Comparison of ENCODE assay signal across 6 cellular contexts in genomic region chr3:52845691-52846426, GRCh38. TPM values are rescaled to one million over a fixed set of nuclear protein-coding genes. Genes with fewer than 3 reads are reported as not detected.
A peak's percentile ranks its signal among the peaks of the same experiment; 100 is the strongest.
DNase-seq lines count a peak whose midpoint lies in the region; ATAC-seq and TF ChIP-seq lines count a peak whose summit lies in the region.

No MANE protein-coding gene starts in this region.

- peaks cover 13% of the 10 kb centered on the region for H3K36me3 Mint-ChIP-seq in activated T-cell treated with anti-CD3 and anti-CD28 coated beads, Interleukin-2, amount 50 U/mL, for 4 hours (ENCODE audit: insufficient read depth)

- no peaks in the 10 kb centered on the region for H3K9me3 Mint-ChIP-seq in activated T-cell treated with anti-CD3 and anti-CD28 coated beads, Interleukin-2, amount 50 U/mL, for 4 hours

- TF ChIP-seq CTCF in GM12865 (IDR thresholded peaks at IDR 0.05; ENCODE audit: insufficient read depth, low read depth, low read length, missing control alignments) = peak; percentile 57

- H3K4me3 ChIP-seq in GM12865 (ENCODE audit: low read depth, low read length) = no peak overlapping the region

- H3K4me1 Mint-ChIP-seq in activated T-cell treated with anti-CD3 and anti-CD28 coated beads, Interleukin-2, amount 50 U/mL, for 4 hours (ENCODE audit: low read depth) = no peaks in the 10 kb centered on the region

- no peak overlapping the region for H3K4me3 Mint-ChIP-seq in activated T-cell treated with anti-CD3 and anti-CD28 coated beads, Interleukin-2, amount 50 U/mL, for 4 hours

- H3K27me3 Mint-ChIP-seq in activated T-cell treated with anti-CD3 and anti-CD28 coated beads, Interleukin-2, amount 50 U/mL, for 4 hours (ENCODE audit: low read depth) = no peaks in the 10 kb centered on the region

- DNase-seq in GM12865 (ENCODE audit: low read depth) (no peak), medulla oblongata (ENCODE audit: extremely low spot score) (peak; percentile 20), NCI-H446 treated with DMSO at 0.1 percent for 48 hours (lab: John Stamatoyannopoulos, UW) (no peak), OCI-M2 (lab: John Stamatoyannopoulos, UW; ENCODE audit: unreplicated experiment) (no peak), SIG-M5 (lab: John Stamatoyannopoulos, UW) (no peak)
- peak; percentile 14 for DNase-seq in activated T-cell treated with anti-CD3 and anti-CD28 coated beads, Interleukin-2, amount 50 U/mL, for 4 hours

- ATAC-seq in activated T-cell treated with anti-CD3 and anti-CD28 coated beads, Interleukin-2, amount 50 U/mL, for 4 hours = peak in 1 of 2 donors; percentile 43

RNA-seq across cellular contexts. Expression of gene MUSTN1, which starts 11.0 kb away (rescaled TPM):
- 1 to 10 TPM in 1 of 3 donors, under 1 TPM in 2; 0.38 to 1.2 (median 0.58) TPM for total RNA-seq in activated T-cell treated with anti-CD3 and anti-CD28 coated beads, Interleukin-2, amount 50 U/mL, for 4 hours

RNA-seq across cellular contexts. Expression of gene ITIH4, which starts 15.4 kb away (rescaled TPM):
- 1 to 10 TPM; 6.9 to 8.2 (median 8.0) TPM for total RNA-seq in activated T-cell treated with anti-CD3 and anti-CD28 coated beads, Interleukin-2, amount 50 U/mL, for 4 hours

RNA-seq across cellular contexts. Expression of gene ITIH3, which starts 51.3 kb away (rescaled TPM):
- under 1 TPM; 0.13 to 0.24 (median 0.18) TPM for total RNA-seq in activated T-cell treated with anti-CD3 and anti-CD28 coated beads, Interleukin-2, amount 50 U/mL, for 4 hours

RNA-seq across cellular contexts. Expression of gene STIMATE, which starts 51.5 kb away (rescaled TPM):
- total RNA-seq in activated T-cell treated with anti-CD3 and anti-CD28 coated beads, Interleukin-2, amount 50 U/mL, for 4 hours = 10 to 100 TPM; 20.0 to 26.0 (median 25.6) TPM

Comparison
In these comparisons a context has a peak if more than half of its experiments do, and no peak if none do; other contexts are left out.
1. DNase-seq: peak in activated T-cell treated with anti-CD3 and anti-CD28 coated beads, Interleukin-2, amount 50 U/mL, for 4 hours (single experiment) and medulla oblongata (single experiment); none in GM12865 (single experiment), NCI-H446 treated with DMSO at 0.1 percent for 48 hours (single experiment), OCI-M2 (single experiment) and SIG-M5 (single experiment).